ENCODE assay signal across 26 cellular contexts in the genomic region with DNA sequence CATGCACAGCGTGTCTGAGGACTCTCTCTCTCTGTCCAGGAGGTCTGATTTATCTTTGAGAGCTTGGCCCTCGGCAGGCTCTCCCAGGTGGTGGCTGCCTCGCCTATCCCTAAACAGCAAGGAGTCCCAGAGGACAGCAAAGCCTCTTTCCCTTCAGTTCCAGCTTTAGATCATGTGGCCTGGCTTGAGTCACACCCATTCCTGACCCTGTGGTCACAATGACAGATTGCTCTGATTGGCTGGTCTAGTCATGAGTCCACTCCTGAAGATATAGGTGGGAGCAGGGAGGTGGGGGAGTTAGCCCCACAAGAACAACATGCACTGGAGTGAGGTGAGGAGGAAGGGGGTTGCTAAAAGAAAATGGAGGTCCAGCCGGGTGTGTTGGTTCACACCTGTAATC. TPM values are rescaled to one million over a fixed set of nuclear protein-coding genes. Genes with fewer than 3 reads are reported as not detected.
DNase-seq lines count a peak whose midpoint lies in the region; ATAC-seq, FAIRE-seq and TF ChIP-seq lines count a peak whose summit lies in the region.
"Had no signal": no experiment of that assay in that cellular context is flagged by ENCODE, and none has a peak within 500 bp of the region (broad histone marks: within the 10 kb centered on the region; RNA-seq: fewer than 3 reads in every experiment).

No MANE protein-coding gene starts in this region.

- intact Hi-C loops in HepG2 (cut with micrococcal nuclease; ENCODE audit: unreplicated experiment) = loop anchor here (10.0 kb wide), 1 partner anchor 412 kb away; no protein-coding TSS in a partner anchor

- no peak overlapping the region for H2AFZ ChIP-seq in HepG2 (ENCODE audit: low read length)

- DNase-seq in GM12891 (ENCODE audit: insufficient read length, low spot score) (no peak), RKO (ENCODE audit: low spot score) (peak; percentile 35), HepG2 (ENCODE audit: low spot score) (no peak), globus pallidus (ENCODE audit: low spot score) (no peak), NCI-H446 treated with DMSO at 0.1 percent for 48 hours (lab: John Stamatoyannopoulos, UW) (no peak)
- no peak for DNase-seq in activated CD8-positive, alpha-beta memory T cell treated with anti-CD3 and anti-CD28 coated beads for 24 hours
- DNase-seq: activated CD8-positive, alpha-beta T cell treated with anti-CD3 and anti-CD28 coated beads, Interleukin-2, amount 10 ng/mL, durations not matched to agents 7 days and 5 days; activated T-cell treated with anti-CD3 and anti-CD28 coated beads for 4 hours; caudate nucleus; COR-L47; hypothalamus; immature natural killer cell; left lung; MV-4-11; NCI-H146; NCI-H2107; psoas muscle; sigmoid colon; stimulated activated CD4-positive, alpha-beta T cell treated with anti-CD3 and anti-CD28 coated beads, Interleukin-15, amount 100 ng/mL, for 24 hours; stimulated activated naive CD4-positive, alpha-beta T cell; T-helper 2 cell; testis had no signal

- H3K27ac ChIP-seq in HepG2 (ENCODE audit: extremely low read length, insufficient read depth, low read length) = no peak overlapping the region
- H3K27ac ChIP-seq: BLaER1 treated with 17β-estradiol and CSF1 and Interleukin-3, amounts not matched to agents 10 nM and 100 nM; left lung; psoas muscle; sigmoid colon; testis had no signal

- no peak overlapping the region for H3K9ac ChIP-seq in HepG2 (ENCODE audit: insufficient read depth, low read depth, low read length)
- H3K9ac ChIP-seq: BLaER1 treated with 17β-estradiol and CSF1 and Interleukin-3, amounts not matched to agents 10 nM and 100 nM had no signal

- CTCF ChIA-PET in HepG2 (lab: Yijun Ruan, JAX; ENCODE audit: low intra/inter-chr PET ratio, low total read pairs) = no interaction called here

- H3K79me2 ChIP-seq in HepG2 (ENCODE audit: insufficient read depth, low read length) = no peaks in the 10 kb centered on the region

- FAIRE-seq in GM12891 (lab: Jason Lieb, UNC) (peak; percentile 85), HepG2 (lab: Jason Lieb, UNC) (no peak)
- FAIRE-seq: HTR-8/SVneo, urothelium cell line had no signal

- TF ChIP-seq POLR2A in GM12891 (IDR thresholded peaks at IDR 0.05; ENCODE audit: low read depth, low read length) (no peak), HepG2 (IDR thresholded peaks at IDR 0.05; ENCODE audit: insufficient read depth in 1 of 2, low read depth in 2 of 2, low read length in 2 of 2) (no peak)

- no TSS peak for BruUV-seq in HepG2 (replicated peaks; lab: Mats Ljungman, UMichigan)

- TF ChIP-seq EP300 in HepG2 (IDR thresholded peaks at IDR 0.05; ENCODE audit: low read depth in 2 of 2, low read length in 2 of 2) (no peak), HepG2 (CRISPR knock-in tag; IDR thresholded peaks at IDR 0.05; ENCODE audit: borderline replicate concordance) (no peak)

- 56% methylated on average over 4 of the region's 4 CpGs for WGBS in HepG2 (ENCODE audit: low lambda C conversion rate)

- H3K36me3 ChIP-seq in HepG2 (replicated peaks in 1 of 2; ENCODE audit: control insufficient read depth in 1 of 2, insufficient read depth in 2 of 2, low read length in 2 of 2) = no peaks in the 10 kb centered on the region
- H3K36me3 ChIP-seq: BLaER1 treated with 17β-estradiol and CSF1 and Interleukin-3, amounts not matched to agents 10 nM and 100 nM; left lung; sigmoid colon had no signal

- peaks cover 26% of the 10 kb centered on the region for H3K4me1 ChIP-seq in HepG2 (ENCODE audit: insufficient read depth, low read length)
- H3K4me1 ChIP-seq: left lung, psoas muscle, sigmoid colon, testis had no signal

- H3K4me2 ChIP-seq in HepG2 (ENCODE audit: low read depth, low read length) = no peak overlapping the region

- H4K20me1 ChIP-seq in HepG2 (ENCODE audit: insufficient read depth, low read length) = no peaks in the 10 kb centered on the region
- H4K20me1 ChIP-seq: BLaER1 treated with 17β-estradiol and CSF1 and Interleukin-3, amounts not matched to agents 10 nM and 100 nM had no signal

- in situ Hi-C loops in HepG2 (cut with HindIII; ENCODE audit: extremely low pct_ligation_motif_present, low pct_unique_long_range_greater_than_20kb) = no loop called here

- no peaks in the 10 kb centered on the region; a peak in 1 of 5 replicates for H3K27me3 ChIP-seq in HepG2 (ENCODE audit: control insufficient read depth in 1 of 2, insufficient read depth in 2 of 2, low read length in 2 of 2)
- H3K27me3 ChIP-seq: left lung, sigmoid colon, testis had no signal

- TF ChIP-seq CTCF in HepG2 (CRISPR knock-in tag; IDR thresholded peaks at IDR 0.05) = no peak

- H3K4me3 ChIP-seq in HepG2 (replicated peaks in 1 of 3; ENCODE audit: insufficient read depth in 1 of 3, low read depth in 2 of 3, low read length in 3 of 3) = no peak overlapping the region
- H3K4me3 ChIP-seq: BLaER1 treated with 17β-estradiol and CSF1 and Interleukin-3, amounts not matched to agents 10 nM and 100 nM; left lung; psoas muscle; sigmoid colon; testis had no signal

- no peak for ATAC-seq in HepG2
- ATAC-seq: activated CD8-positive, alpha-beta T cell treated with anti-CD3 and anti-CD28 coated beads, Interleukin-2, amount 10 ng/mL, durations not matched to agents 7 days and 5 days; left lung; psoas muscle; SK-N-SH treated with all-trans-retinoic acid at 6 μM for 48 hours had no signal

- no peak for TF ChIP-seq RAD21 in HepG2 (CRISPR knock-in tag; IDR thresholded peaks at IDR 0.05)

- POLR2A ChIA-PET in HepG2 (lab: Yijun Ruan, JAX) = no interaction called here

- no peaks in the 10 kb centered on the region for H3K9me3 ChIP-seq in HepG2 (ENCODE audit: low read length)
- H3K9me3 ChIP-seq: left lung, psoas muscle, sigmoid colon, testis had no signal

RNA-seq across cellular contexts. Expression of a gene that starts 12.1 kb away (rescaled TPM):
- 8.8 TPM for polyA plus RNA-seq in GM12891 (2012; ENCODE audit: low read depth, missing spikeins)
- 2.6 and 3.9 TPM in 2 replicates for total RNA-seq in HepG2 (2016; rRNA removed; fragmentation: Illumina TruSeq; extraction: Trizol)
- 2.7 and 3.7 TPM in 2 replicates for total RNA-seq in HepG2 (2016; cell fraction: cytosol; rRNA removed; fragmentation: Illumina TruSeq; extraction: Trizol; ENCODE audit: low read depth)
- total RNA-seq in HepG2 (2016; cell fraction: insoluble cytoplasmic fraction; rRNA removed; fragmentation: Illumina TruSeq; extraction: Trizol) = 1.7 and 3.0 TPM in 2 replicates
- 4.4 and 5.2 TPM in 2 replicates for total RNA-seq in HepG2 (2016; cell fraction: membrane; rRNA removed; fragmentation: Illumina TruSeq; extraction: Trizol)
- total RNA-seq in HepG2 (2016; cell fraction: nucleus; rRNA removed; fragmentation: Illumina TruSeq; extraction: Trizol) = 1.9 and 2.5 TPM in 2 replicates
- 5.8 and 6.0 TPM in 2 replicates for polyA plus RNA-seq in HepG2 (2011; rRNA removed)
- 4.1 and 6.5 TPM in 2 replicates for polyA plus RNA-seq in HepG2 (2011; cell fraction: cytosol; rRNA removed)
- 19.8 and 20.1 TPM in 2 replicates for polyA plus RNA-seq in HepG2 (2011; cell fraction: nucleus; rRNA removed)
- 2.3 and 3.6 TPM in 2 replicates for polyA plus RNA-seq in HepG2 (2012)
- polyA plus RNA-seq in HepG2 (2016; cell fraction: cytosol; fragmentation: Illumina TruSeq; extraction: Trizol; ENCODE audit: low read depth) = 3.8 and 3.9 TPM in 2 replicates
- polyA plus RNA-seq in HepG2 (2016; cell fraction: insoluble cytoplasmic fraction; fragmentation: Illumina TruSeq; extraction: Trizol; ENCODE audit: low read depth) = 2.5 and 3.3 TPM in 2 replicates
- 4.6 and 5.1 TPM in 2 replicates for polyA plus RNA-seq in HepG2 (2016; cell fraction: membrane; fragmentation: Illumina TruSeq; extraction: Trizol; ENCODE audit: low read depth)
- 5.0 and 5.7 TPM in 2 replicates for polyA plus RNA-seq in HepG2 (2016; cell fraction: nucleus; fragmentation: Illumina TruSeq; extraction: Trizol; ENCODE audit: insufficient read depth, low read depth)
- polyA minus RNA-seq in HepG2 (2011; rRNA and poly(A)+ RNA removed; ENCODE audit: low replicate concordance) = 16.7 and 23.7 TPM in 2 replicates
- 1.7 and 2.0 TPM in 2 replicates for polyA minus RNA-seq in HepG2 (2011; cell fraction: cytosol; rRNA and poly(A)+ RNA removed)
- 4.2 and 5.1 TPM in 2 replicates for polyA minus RNA-seq in HepG2 (2011; cell fraction: nucleus; rRNA and poly(A)+ RNA removed)

RNA-seq across cellular contexts. Expression of a gene that starts 20.7 kb away (rescaled TPM):
- 31.0 TPM for polyA plus RNA-seq in GM12891 (2012; ENCODE audit: low read depth, missing spikeins)
- total RNA-seq in HepG2 (2016; rRNA removed; fragmentation: Illumina TruSeq; extraction: Trizol) = 37.9 and 40.1 TPM in 2 replicates
- 14.5 and 21.0 TPM in 2 replicates for total RNA-seq in HepG2 (2016; cell fraction: cytosol; rRNA removed; fragmentation: Illumina TruSeq; extraction: Trizol; ENCODE audit: low read depth)
- total RNA-seq in HepG2 (2016; cell fraction: insoluble cytoplasmic fraction; rRNA removed; fragmentation: Illumina TruSeq; extraction: Trizol) = 38.2 and 38.5 TPM in 2 replicates
- total RNA-seq in HepG2 (2016; cell fraction: membrane; rRNA removed; fragmentation: Illumina TruSeq; extraction: Trizol) = 28.7 and 33.6 TPM in 2 replicates
- 21.1 and 25.4 TPM in 2 replicates for total RNA-seq in HepG2 (2016; cell fraction: nucleus; rRNA removed; fragmentation: Illumina TruSeq; extraction: Trizol)
- 29.2 and 30.3 TPM in 2 replicates for polyA plus RNA-seq in HepG2 (2011; rRNA removed)
- polyA plus RNA-seq in HepG2 (2011; cell fraction: cytosol; rRNA removed) = 21.3 and 28.2 TPM in 2 replicates
- 49.1 and 64.2 TPM in 2 replicates for polyA plus RNA-seq in HepG2 (2011; cell fraction: nucleus; rRNA removed)
- polyA plus RNA-seq in HepG2 (2012) = 19.2 and 29.3 TPM in 2 replicates
- 16.8 and 24.9 TPM in 2 replicates for polyA plus RNA-seq in HepG2 (2016; cell fraction: cytosol; fragmentation: Illumina TruSeq; extraction: Trizol; ENCODE audit: low read depth)
- polyA plus RNA-seq in HepG2 (2016; cell fraction: insoluble cytoplasmic fraction; fragmentation: Illumina TruSeq; extraction: Trizol; ENCODE audit: low read depth) = 45.2 and 50.6 TPM in 2 replicates
- 26.8 and 36.1 TPM in 2 replicates for polyA plus RNA-seq in HepG2 (2016; cell fraction: membrane; fragmentation: Illumina TruSeq; extraction: Trizol; ENCODE audit: low read depth)
- polyA plus RNA-seq in HepG2 (2016; cell fraction: nucleus; fragmentation: Illumina TruSeq; extraction: Trizol; ENCODE audit: insufficient read depth, low read depth) = 56.7 and 58.6 TPM in 2 replicates
- polyA minus RNA-seq in HepG2 (2011; rRNA and poly(A)+ RNA removed; ENCODE audit: low replicate concordance) = 31.0 and 108 TPM in 2 replicates
- 9.3 and 14.7 TPM in 2 replicates for polyA minus RNA-seq in HepG2 (2011; cell fraction: cytosol; rRNA and poly(A)+ RNA removed)
- 14.7 and 15.6 TPM in 2 replicates for polyA minus RNA-seq in HepG2 (2011; cell fraction: nucleus; rRNA and poly(A)+ RNA removed)

RNA-seq across cellular contexts. Expression of a gene that starts 24.9 kb away (rescaled TPM):
- 95.9 TPM for polyA plus RNA-seq in GM12891 (2012; ENCODE audit: low read depth, missing spikeins)
- total RNA-seq in HepG2 (2016; rRNA removed; fragmentation: Illumina TruSeq; extraction: Trizol) = 162 and 260 TPM in 2 replicates
- 147 and 171 TPM in 2 replicates for total RNA-seq in HepG2 (2016; cell fraction: cytosol; rRNA removed; fragmentation: Illumina TruSeq; extraction: Trizol; ENCODE audit: low read depth)
- total RNA-seq in HepG2 (2016; cell fraction: insoluble cytoplasmic fraction; rRNA removed; fragmentation: Illumina TruSeq; extraction: Trizol) = 146 and 274 TPM in 2 replicates
- 149 and 167 TPM in 2 replicates for total RNA-seq in HepG2 (2016; cell fraction: membrane; rRNA removed; fragmentation: Illumina TruSeq; extraction: Trizol)
- total RNA-seq in HepG2 (2016; cell fraction: nucleus; rRNA removed; fragmentation: Illumina TruSeq; extraction: Trizol) = 182 and 206 TPM in 2 replicates
- 106 and 162 TPM in 2 replicates for polyA plus RNA-seq in HepG2 (2011; rRNA removed)
- polyA plus RNA-seq in HepG2 (2011; cell fraction: cytosol; rRNA removed) = 168 and 176 TPM in 2 replicates
- polyA plus RNA-seq in HepG2 (2011; cell fraction: nucleus; rRNA removed) = 94.7 and 111 TPM in 2 replicates
- 122 and 141 TPM in 2 replicates for polyA plus RNA-seq in HepG2 (2012)
- polyA plus RNA-seq in HepG2 (2016; cell fraction: cytosol; fragmentation: Illumina TruSeq; extraction: Trizol; ENCODE audit: low read depth) = 138 and 157 TPM in 2 replicates
- 129 and 142 TPM in 2 replicates for polyA plus RNA-seq in HepG2 (2016; cell fraction: insoluble cytoplasmic fraction; fragmentation: Illumina TruSeq; extraction: Trizol; ENCODE audit: low read depth)
- 117 and 128 TPM in 2 replicates for polyA plus RNA-seq in HepG2 (2016; cell fraction: membrane; fragmentation: Illumina TruSeq; extraction: Trizol; ENCODE audit: low read depth)
- polyA plus RNA-seq in HepG2 (2016; cell fraction: nucleus; fragmentation: Illumina TruSeq; extraction: Trizol; ENCODE audit: insufficient read depth, low read depth) = 318 and 347 TPM in 2 replicates
- polyA minus RNA-seq in HepG2 (2011; rRNA and poly(A)+ RNA removed; ENCODE audit: low replicate concordance) = 268 and 948 TPM in 2 replicates
- polyA minus RNA-seq in HepG2 (2011; cell fraction: cytosol; rRNA and poly(A)+ RNA removed) = 59.2 and 70.4 TPM in 2 replicates
- polyA minus RNA-seq in HepG2 (2011; cell fraction: nucleus; rRNA and poly(A)+ RNA removed) = 25.6 and 30.3 TPM in 2 replicates

RNA-seq across cellular contexts. Expression of a gene that starts 26.6 kb away (rescaled TPM):
- 29.4 TPM for polyA plus RNA-seq in GM12891 (2012; ENCODE audit: low read depth, missing spikeins)
- total RNA-seq in HepG2 (2016; rRNA removed; fragmentation: Illumina TruSeq; extraction: Trizol) = 22.3 and 46.1 TPM in 2 replicates
- total RNA-seq in HepG2 (2016; cell fraction: cytosol; rRNA removed; fragmentation: Illumina TruSeq; extraction: Trizol; ENCODE audit: low read depth) = 13.5 and 14.5 TPM in 2 replicates
- total RNA-seq in HepG2 (2016; cell fraction: insoluble cytoplasmic fraction; rRNA removed; fragmentation: Illumina TruSeq; extraction: Trizol) = 20.3 and 48.1 TPM in 2 replicates
- 23.8 and 29.3 TPM in 2 replicates for total RNA-seq in HepG2 (2016; cell fraction: membrane; rRNA removed; fragmentation: Illumina TruSeq; extraction: Trizol)
- total RNA-seq in HepG2 (2016; cell fraction: nucleus; rRNA removed; fragmentation: Illumina TruSeq; extraction: Trizol) = 40.9 and 48.7 TPM in 2 replicates
- polyA plus RNA-seq in HepG2 (2011; rRNA removed) = 73.4 and 90.9 TPM in 2 replicates
- 75.4 and 104 TPM in 2 replicates for polyA plus RNA-seq in HepG2 (2011; cell fraction: cytosol; rRNA removed)
- 312 and 314 TPM in 2 replicates for polyA plus RNA-seq in HepG2 (2011; cell fraction: nucleus; rRNA removed)
- 32.8 and 75.3 TPM in 2 replicates for polyA plus RNA-seq in HepG2 (2012)
- 16.0 and 18.8 TPM in 2 replicates for polyA plus RNA-seq in HepG2 (2016; cell fraction: cytosol; fragmentation: Illumina TruSeq; extraction: Trizol; ENCODE audit: low read depth)
- polyA plus RNA-seq in HepG2 (2016; cell fraction: insoluble cytoplasmic fraction; fragmentation: Illumina TruSeq; extraction: Trizol; ENCODE audit: low read depth) = 22.1 and 26.8 TPM in 2 replicates
- polyA plus RNA-seq in HepG2 (2016; cell fraction: membrane; fragmentation: Illumina TruSeq; extraction: Trizol; ENCODE audit: low read depth) = 22.3 and 26.2 TPM in 2 replicates
- polyA plus RNA-seq in HepG2 (2016; cell fraction: nucleus; fragmentation: Illumina TruSeq; extraction: Trizol; ENCODE audit: insufficient read depth, low read depth) = 112 and 114 TPM in 2 replicates
- 224 and 1,094 TPM in 2 replicates for polyA minus RNA-seq in HepG2 (2011; rRNA and poly(A)+ RNA removed; ENCODE audit: low replicate concordance)
- polyA minus RNA-seq in HepG2 (2011; cell fraction: cytosol; rRNA and poly(A)+ RNA removed) = 41.8 and 53.3 TPM in 2 replicates
- 19.8 and 22.1 TPM in 2 replicates for polyA minus RNA-seq in HepG2 (2011; cell fraction: nucleus; rRNA and poly(A)+ RNA removed)

RNA-seq across cellular contexts. Expression of a gene that starts 42.9 kb away (rescaled TPM):
- polyA plus RNA-seq in GM12891 (2012; ENCODE audit: low read depth, missing spikeins) = 11.4 TPM
- 3.2 and 3.5 TPM in 2 replicates for total RNA-seq in HepG2 (2016; rRNA removed; fragmentation: Illumina TruSeq; extraction: Trizol)
- total RNA-seq in HepG2 (2016; cell fraction: cytosol; rRNA removed; fragmentation: Illumina TruSeq; extraction: Trizol; ENCODE audit: low read depth) = 1.0 and 1.1 TPM in 2 replicates
- 3.4 and 3.6 TPM in 2 replicates for total RNA-seq in HepG2 (2016; cell fraction: insoluble cytoplasmic fraction; rRNA removed; fragmentation: Illumina TruSeq; extraction: Trizol)
- total RNA-seq in HepG2 (2016; cell fraction: membrane; rRNA removed; fragmentation: Illumina TruSeq; extraction: Trizol) = 5.5 and 6.0 TPM in 2 replicates
- total RNA-seq in HepG2 (2016; cell fraction: nucleus; rRNA removed; fragmentation: Illumina TruSeq; extraction: Trizol) = 2.8 and 3.4 TPM in 2 replicates
- 4.7 and 6.0 TPM in 2 replicates for polyA plus RNA-seq in HepG2 (2011; rRNA removed)
- polyA plus RNA-seq in HepG2 (2011; cell fraction: cytosol; rRNA removed) = 4.6 TPM in 2 replicates
- polyA plus RNA-seq in HepG2 (2011; cell fraction: nucleus; rRNA removed) = 16.8 and 21.5 TPM in 2 replicates
- polyA plus RNA-seq in HepG2 (2012) = 4.8 and 7.9 TPM in 2 replicates
- polyA plus RNA-seq in HepG2 (2016; cell fraction: cytosol; fragmentation: Illumina TruSeq; extraction: Trizol; ENCODE audit: low read depth) = 2.1 and 2.3 TPM in 2 replicates
- polyA plus RNA-seq in HepG2 (2016; cell fraction: insoluble cytoplasmic fraction; fragmentation: Illumina TruSeq; extraction: Trizol; ENCODE audit: low read depth) = 4.0 and 6.3 TPM in 2 replicates
- polyA plus RNA-seq in HepG2 (2016; cell fraction: membrane; fragmentation: Illumina TruSeq; extraction: Trizol; ENCODE audit: low read depth) = 4.8 and 5.4 TPM in 2 replicates
- 11.5 and 15.0 TPM in 2 replicates for polyA plus RNA-seq in HepG2 (2016; cell fraction: nucleus; fragmentation: Illumina TruSeq; extraction: Trizol; ENCODE audit: insufficient read depth, low read depth)
- polyA minus RNA-seq in HepG2 (2011; rRNA and poly(A)+ RNA removed; ENCODE audit: low replicate concordance) = 10.9 and 19.7 TPM in 2 replicates
- polyA minus RNA-seq in HepG2 (2011; cell fraction: cytosol; rRNA and poly(A)+ RNA removed) = 5.1 and 5.5 TPM in 2 replicates
- polyA minus RNA-seq in HepG2 (2011; cell fraction: nucleus; rRNA and poly(A)+ RNA removed) = 7.9 and 9.4 TPM in 2 replicates
